ENCODE assay signal across 1 cellular context in the genomic region with DNA sequence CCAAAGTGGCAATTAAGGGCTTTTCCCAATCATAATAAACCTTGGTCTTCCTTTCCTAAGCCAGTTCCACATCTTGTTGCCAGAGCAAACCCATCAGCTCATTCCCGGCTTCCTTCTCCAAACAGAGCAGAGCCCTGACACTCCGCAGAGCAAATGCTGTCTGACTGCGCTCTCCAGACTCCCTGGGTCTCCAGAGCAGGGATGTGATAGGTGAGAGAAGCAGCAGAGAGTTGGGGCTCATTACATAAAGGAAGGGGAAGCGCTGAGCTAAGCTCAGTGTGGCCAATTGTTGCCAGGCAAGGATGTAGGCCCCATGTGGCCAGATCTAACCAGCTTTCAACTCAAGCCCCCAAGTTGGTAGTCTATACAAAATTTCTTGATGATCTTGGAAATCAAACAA.
TF ChIP-seq lines count a peak whose summit lies in the region.

No MANE protein-coding gene starts in this region.

TF ChIP-seq in HepG2, 621 proteins besides CTCF, POLR2A, EP300 and RAD21 (continued from another document):
- TF ChIP-seq, protein P1, sequence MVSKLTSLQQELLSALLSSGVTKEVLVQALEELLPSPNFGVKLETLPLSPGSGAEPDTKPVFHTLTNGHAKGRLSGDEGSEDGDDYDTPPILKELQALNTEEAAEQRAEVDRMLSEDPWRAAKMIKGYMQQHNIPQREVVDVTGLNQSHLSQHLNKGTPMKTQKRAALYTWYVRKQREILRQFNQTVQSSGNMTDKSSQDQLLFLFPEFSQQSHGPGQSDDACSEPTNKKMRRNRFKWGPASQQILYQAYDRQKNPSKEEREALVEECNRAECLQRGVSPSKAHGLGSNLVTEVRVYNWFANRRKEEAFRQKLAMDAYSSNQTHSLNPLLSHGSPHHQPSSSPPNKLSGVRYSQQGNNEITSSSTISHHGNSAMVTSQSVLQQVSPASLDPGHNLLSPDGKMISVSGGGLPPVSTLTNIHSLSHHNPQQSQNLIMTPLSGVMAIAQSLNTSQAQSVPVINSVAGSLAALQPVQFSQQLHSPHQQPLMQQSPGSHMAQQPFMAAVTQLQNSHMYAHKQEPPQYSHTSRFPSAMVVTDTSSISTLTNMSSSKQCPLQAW (CRISPR knock-in tag; IDR thresholded peaks at IDR 0.05): no peak
- TF ChIP-seq, protein P2, sequence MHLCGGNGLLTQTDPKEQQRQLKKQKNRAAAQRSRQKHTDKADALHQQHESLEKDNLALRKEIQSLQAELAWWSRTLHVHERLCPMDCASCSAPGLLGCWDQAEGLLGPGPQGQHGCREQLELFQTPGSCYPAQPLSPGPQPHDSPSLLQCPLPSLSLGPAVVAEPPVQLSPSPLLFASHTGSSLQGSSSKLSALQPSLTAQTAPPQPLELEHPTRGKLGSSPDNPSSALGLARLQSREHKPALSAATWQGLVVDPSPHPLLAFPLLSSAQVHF (CRISPR knock-in tag; IDR thresholded peaks at IDR 0.05): 0 out of 2 replicates have a peak, but pooled peaks have one; percentile 22
- TF ChIP-seq REPIN1 (CRISPR knock-in tag; IDR thresholded peaks at IDR 0.05; ENCODE audit: borderline replicate concordance, low read depth) (no peak), ZNF501 (CRISPR knock-in tag; IDR thresholded peaks at IDR 0.05) (0 out of 2 replicates have a peak, but pooled peaks have one; percentile 39), ZNF260 (CRISPR knock-in tag; IDR thresholded peaks at IDR 0.05; ENCODE audit: borderline replicate concordance, low read depth) (no peak), CC2D1A (CRISPR knock-in tag; IDR thresholded peaks at IDR 0.05) (0 out of 2 replicates have a peak, but pooled peaks have one; percentile 68), ZNF124 (CRISPR knock-in tag; IDR thresholded peaks at IDR 0.05) (0 out of 2 replicates have a peak, but pooled peaks have one; percentile 0), ZNF44 (CRISPR knock-in tag; IDR thresholded peaks at IDR 0.05) (no peak), SP5 (CRISPR knock-in tag; IDR thresholded peaks at IDR 0.05; ENCODE audit: borderline replicate concordance, low read depth) (no peak), MAFG (CRISPR knock-in tag; IDR thresholded peaks at IDR 0.05) (no peak), ZNF432 (CRISPR knock-in tag; IDR thresholded peaks at IDR 0.05; ENCODE audit: borderline replicate concordance) (no peak), EED (CRISPR knock-in tag; IDR thresholded peaks at IDR 0.05) (0 out of 2 replicates have a peak, but pooled peaks have one; percentile 63), IKZF4 (CRISPR knock-in tag; IDR thresholded peaks at IDR 0.05; ENCODE audit: borderline replicate concordance, low read depth, not compliant biosample characterization) (no peak), SIX1 (CRISPR knock-in tag; IDR thresholded peaks at IDR 0.05; ENCODE audit: borderline replicate concordance) (no peak), ZNF724P (CRISPR knock-in tag; IDR thresholded peaks at IDR 0.05; ENCODE audit: borderline replicate concordance) (0 out of 2 replicates have a peak, but pooled peaks have one; percentile 55), ZFAT (CRISPR knock-in tag; conservative IDR thresholded peaks at IDR 0.05) (no peak), SOX13 (IDR thresholded peaks at IDR 0.05) (no peak), SOX13 (CRISPR knock-in tag; conservative IDR thresholded peaks at IDR 0.05 in 1 of 2, IDR thresholded peaks at IDR 0.05 in 1 of 2) (0 out of 4 replicates have a peak, but pooled peaks of 1 of the 2 experiments have one; percentile 0)
- TF ChIP-seq, protein P3, sequence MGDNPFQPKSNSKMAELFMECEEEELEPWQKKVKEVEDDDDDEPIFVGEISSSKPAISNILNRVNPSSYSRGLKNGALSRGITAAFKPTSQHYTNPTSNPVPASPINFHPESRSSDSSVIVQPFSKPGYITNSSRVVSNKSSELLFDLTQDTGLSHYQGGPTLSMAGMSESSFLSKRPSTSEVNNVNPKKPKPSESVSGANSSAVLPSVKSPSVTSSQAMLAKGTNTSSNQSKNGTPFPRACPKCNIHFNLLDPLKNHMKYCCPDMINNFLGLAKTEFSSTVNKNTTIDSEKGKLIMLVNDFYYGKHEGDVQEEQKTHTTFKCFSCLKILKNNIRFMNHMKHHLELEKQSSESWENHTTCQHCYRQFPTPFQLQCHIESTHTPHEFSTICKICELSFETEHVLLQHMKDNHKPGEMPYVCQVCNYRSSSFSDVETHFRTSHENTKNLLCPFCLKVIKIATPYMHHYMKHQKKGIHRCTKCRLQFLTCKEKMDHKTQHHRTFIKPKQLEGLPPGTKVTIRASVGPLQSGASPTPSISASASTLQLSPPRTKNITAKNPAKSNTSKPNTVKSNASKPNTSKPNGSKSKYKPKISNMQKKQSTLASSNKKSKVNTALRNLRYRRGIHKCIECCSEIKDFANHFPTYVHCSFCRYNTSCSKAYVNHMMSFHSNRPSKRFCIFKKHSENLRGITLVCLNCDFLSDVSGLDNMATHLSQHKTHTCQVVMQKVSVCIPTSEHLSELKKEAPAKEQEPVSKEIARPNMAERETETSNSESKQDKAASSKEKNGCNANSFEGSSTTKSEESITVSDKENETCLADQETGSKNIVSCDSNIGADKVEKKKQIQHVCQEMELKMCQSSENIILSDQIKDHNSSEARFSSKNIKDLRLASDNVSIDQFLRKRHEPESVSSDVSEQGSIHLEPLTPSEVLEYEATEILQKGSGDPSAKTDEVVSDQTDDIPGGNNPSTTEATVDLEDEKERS (CRISPR knock-in tag; IDR thresholded peaks at IDR 0.05): no peak
- TF ChIP-seq, protein P4, sequence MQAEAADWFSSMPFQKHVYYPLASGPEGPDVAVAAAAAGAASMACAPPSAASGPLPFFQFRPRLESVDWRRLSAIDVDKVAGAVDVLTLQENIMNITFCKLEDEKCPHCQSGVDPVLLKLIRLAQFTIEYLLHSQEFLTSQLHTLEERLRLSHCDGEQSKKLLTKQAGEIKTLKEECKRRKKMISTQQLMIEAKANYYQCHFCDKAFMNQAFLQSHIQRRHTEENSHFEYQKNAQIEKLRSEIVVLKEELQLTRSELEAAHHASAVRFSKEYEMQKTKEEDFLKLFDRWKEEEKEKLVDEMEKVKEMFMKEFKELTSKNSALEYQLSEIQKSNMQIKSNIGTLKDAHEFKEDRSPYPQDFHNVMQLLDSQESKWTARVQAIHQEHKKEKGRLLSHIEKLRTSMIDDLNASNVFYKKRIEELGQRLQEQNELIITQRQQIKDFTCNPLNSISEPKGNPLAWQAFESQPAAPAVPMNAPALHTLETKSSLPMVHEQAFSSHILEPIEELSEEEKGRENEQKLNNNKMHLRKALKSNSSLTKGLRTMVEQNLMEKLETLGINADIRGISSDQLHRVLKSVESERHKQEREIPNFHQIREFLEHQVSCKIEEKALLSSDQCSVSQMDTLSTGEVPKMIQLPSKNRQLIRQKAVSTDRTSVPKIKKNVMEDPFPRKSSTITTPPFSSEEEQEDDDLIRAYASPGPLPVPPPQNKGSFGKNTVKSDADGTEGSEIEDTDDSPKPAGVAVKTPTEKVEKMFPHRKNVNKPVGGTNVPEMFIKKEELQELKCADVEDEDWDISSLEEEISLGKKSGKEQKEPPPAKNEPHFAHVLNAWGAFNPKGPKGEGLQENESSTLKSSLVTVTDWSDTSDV (CRISPR knock-in tag; IDR thresholded peaks at IDR 0.05): no peak
- TF ChIP-seq, protein P5, sequence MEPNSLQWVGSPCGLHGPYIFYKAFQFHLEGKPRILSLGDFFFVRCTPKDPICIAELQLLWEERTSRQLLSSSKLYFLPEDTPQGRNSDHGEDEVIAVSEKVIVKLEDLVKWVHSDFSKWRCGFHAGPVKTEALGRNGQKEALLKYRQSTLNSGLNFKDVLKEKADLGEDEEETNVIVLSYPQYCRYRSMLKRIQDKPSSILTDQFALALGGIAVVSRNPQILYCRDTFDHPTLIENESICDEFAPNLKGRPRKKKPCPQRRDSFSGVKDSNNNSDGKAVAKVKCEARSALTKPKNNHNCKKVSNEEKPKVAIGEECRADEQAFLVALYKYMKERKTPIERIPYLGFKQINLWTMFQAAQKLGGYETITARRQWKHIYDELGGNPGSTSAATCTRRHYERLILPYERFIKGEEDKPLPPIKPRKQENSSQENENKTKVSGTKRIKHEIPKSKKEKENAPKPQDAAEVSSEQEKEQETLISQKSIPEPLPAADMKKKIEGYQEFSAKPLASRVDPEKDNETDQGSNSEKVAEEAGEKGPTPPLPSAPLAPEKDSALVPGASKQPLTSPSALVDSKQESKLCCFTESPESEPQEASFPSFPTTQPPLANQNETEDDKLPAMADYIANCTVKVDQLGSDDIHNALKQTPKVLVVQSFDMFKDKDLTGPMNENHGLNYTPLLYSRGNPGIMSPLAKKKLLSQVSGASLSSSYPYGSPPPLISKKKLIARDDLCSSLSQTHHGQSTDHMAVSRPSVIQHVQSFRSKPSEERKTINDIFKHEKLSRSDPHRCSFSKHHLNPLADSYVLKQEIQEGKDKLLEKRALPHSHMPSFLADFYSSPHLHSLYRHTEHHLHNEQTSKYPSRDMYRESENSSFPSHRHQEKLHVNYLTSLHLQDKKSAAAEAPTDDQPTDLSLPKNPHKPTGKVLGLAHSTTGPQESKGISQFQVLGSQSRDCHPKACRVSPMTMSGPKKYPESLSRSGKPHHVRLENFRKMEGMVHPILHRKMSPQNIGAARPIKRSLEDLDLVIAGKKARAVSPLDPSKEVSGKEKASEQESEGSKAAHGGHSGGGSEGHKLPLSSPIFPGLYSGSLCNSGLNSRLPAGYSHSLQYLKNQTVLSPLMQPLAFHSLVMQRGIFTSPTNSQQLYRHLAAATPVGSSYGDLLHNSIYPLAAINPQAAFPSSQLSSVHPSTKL (CRISPR knock-in tag; IDR thresholded peaks at IDR 0.05): no peak
- TF ChIP-seq, protein P6, sequence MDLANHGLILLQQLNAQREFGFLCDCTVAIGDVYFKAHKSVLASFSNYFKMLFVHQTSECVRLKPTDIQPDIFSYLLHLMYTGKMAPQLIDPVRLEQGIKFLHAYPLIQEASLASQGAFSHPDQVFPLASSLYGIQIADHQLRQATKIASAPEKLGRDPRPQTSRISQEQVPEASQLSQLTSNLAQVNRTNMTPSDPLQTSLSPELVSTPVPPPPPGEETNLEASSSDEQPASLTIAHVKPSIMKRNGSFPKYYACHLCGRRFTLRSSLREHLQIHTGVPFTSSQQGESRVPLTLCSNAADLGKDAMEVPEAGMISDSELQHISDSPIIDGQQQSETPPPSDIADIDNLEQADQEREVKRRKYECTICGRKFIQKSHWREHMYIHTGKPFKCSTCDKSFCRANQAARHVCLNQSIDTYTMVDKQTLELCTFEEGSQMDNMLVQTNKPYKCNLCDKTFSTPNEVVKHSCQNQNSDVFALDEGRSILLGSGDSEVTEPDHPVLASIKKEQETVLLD (CRISPR knock-in tag; IDR thresholded peaks at IDR 0.05; ENCODE audit: low read depth): no peak
